ENCODE assay signal across 1 cellular context in the genomic region with DNA sequence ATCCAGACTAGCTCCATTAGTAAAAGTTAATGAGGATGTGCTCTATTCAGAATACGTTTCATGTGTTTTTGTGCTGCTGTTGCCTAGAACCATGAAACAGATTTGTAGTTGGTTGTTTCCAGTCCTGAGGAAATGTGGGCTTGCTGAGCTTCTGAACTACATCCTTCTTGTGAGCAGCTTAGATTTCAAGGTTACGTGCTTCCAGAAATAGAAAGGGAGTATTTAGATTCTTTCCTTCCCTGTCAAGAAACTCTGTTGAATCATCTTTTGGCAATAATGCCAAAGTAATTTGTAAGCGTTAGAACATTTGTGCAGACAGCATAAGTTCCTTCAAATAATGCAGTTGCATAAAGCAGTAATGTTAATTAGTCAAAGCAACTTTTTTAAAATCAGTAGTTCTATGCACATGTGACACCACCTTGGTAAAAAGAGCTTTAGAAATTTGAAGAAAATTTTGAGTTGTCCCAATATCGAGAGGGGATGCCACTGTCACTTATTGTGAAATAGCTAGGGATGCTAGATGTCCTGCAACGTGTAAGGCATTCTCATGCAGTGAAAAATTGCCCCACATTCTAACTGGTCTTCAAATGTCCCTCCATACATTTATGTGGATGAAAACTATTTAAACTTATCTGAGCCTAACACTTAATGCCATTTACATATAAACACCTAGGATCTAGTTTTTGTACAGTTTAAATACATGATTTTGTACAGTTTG.
TF ChIP-seq lines count a peak whose summit lies in the region.

No MANE protein-coding gene starts in this region.

TF ChIP-seq in SK-N-SH treated with all-trans-retinoic acid at 6 μM for 48 hours, 23 proteins besides CTCF, POLR2A, EP300 and RAD21 (continued from another document):
- TF ChIP-seq, protein P1, sequence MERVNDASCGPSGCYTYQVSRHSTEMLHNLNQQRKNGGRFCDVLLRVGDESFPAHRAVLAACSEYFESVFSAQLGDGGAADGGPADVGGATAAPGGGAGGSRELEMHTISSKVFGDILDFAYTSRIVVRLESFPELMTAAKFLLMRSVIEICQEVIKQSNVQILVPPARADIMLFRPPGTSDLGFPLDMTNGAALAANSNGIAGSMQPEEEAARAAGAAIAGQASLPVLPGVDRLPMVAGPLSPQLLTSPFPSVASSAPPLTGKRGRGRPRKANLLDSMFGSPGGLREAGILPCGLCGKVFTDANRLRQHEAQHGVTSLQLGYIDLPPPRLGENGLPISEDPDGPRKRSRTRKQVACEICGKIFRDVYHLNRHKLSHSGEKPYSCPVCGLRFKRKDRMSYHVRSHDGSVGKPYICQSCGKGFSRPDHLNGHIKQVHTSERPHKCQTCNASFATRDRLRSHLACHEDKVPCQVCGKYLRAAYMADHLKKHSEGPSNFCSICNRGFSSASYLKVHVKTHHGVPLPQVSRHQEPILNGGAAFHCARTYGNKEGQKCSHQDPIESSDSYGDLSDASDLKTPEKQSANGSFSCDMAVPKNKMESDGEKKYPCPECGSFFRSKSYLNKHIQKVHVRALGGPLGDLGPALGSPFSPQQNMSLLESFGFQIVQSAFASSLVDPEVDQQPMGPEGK (CRISPR knock-in tag; IDR thresholded peaks at IDR 0.05; ENCODE audit: borderline replicate concordance): no peak
- no peak for TF ChIP-seq ARNTL (CRISPR knock-in tag; IDR thresholded peaks at IDR 0.05; ENCODE audit: borderline replicate concordance, low read depth)
TF ChIP-seq in SK-N-SH treated with all-trans-retinoic acid at 6 μM for 48 hours: peak in this region for 0.
